9 cellular contexts compared by ENCODE assay signal in genomic region chr2:9261231-9261883, GRCh38. TPM values are rescaled to one million over a fixed set of nuclear protein-coding genes. Genes with fewer than 3 reads are reported as not detected.
DNase-seq lines count a peak whose midpoint lies in the region; ATAC-seq, FAIRE-seq and TF ChIP-seq lines count a peak whose summit lies in the region.
"Had no signal": no experiment of that assay in that cellular context is flagged by ENCODE, and none has a peak within 500 bp of the region (broad histone marks: within the 10 kb centered on the region; RNA-seq: fewer than 3 reads in every experiment).

No MANE protein-coding gene starts in this region.

- H2AFZ ChIP-seq in GM23248 (no peak overlapping the region; the same call in 1 of the 2 replicates), K562 (ENCODE audit: low read depth, low read length) (no peak overlapping the region)

- H3K9me2 ChIP-seq in GM23248 (ENCODE audit: insufficient read depth), result no peaks in the 10 kb centered on the region

- no peaks in the 10 kb centered on the region for H3K36me3 ChIP-seq in GM23248 (ENCODE audit: low read depth)
- no peaks in the 10 kb centered on the region for H3K36me3 ChIP-seq in K562 (ENCODE audit: control insufficient read depth, insufficient read depth, low read length)
- H3K36me3 ChIP-seq in iPS-20b (ENCODE audit: insufficient read depth, low read depth, low read length), result no peaks in the 10 kb centered on the region
- H3K36me3 ChIP-seq in skeletal muscle satellite cell (ENCODE audit: insufficient read depth, low read length), result no peaks in the 10 kb centered on the region
- no peaks in the 10 kb centered on the region for H3K36me3 ChIP-seq in CD8-positive, alpha-beta T cell (ENCODE audit: insufficient read depth, low read length)

- peaks cover 3% of the 10 kb centered on the region for H3K27me3 Mint-ChIP-seq in CD8-positive, alpha-beta T cell (ENCODE audit: low read depth)

- H3F3A ChIP-seq in GM23248 (ENCODE audit: insufficient read depth), result peaks cover 65% of the 10 kb centered on the region

- POLR2A ChIA-PET in K562 (lab: Yijun Ruan, JAX), result interaction anchor here (0.6 kb wide), 1 partner anchor 371 kb away, joined by 3 read pairs; no protein-coding TSS in a partner anchor
- POLR2A ChIA-PET in CD8-positive, alpha-beta T cell (lab: Charles Lee), result no interaction called here

- no peak for TF ChIP-seq EP300 in K562 (IDR thresholded peaks at IDR 0.05; ENCODE audit: low read length)

- peaks cover 89% of the 10 kb centered on the region for H3K4me1 ChIP-seq in GM23248 (ENCODE audit: insufficient read depth)
- H3K4me1 ChIP-seq in K562 (replicated peaks in 1 of 2; ENCODE audit: control insufficient read depth in 2 of 2, insufficient read depth in 2 of 2, low read length in 2 of 2), result peaks cover 0 to 12% of the 10 kb centered on the region in 2 experiments; a peak in 1 of 5 replicates
- peaks cover 4% of the 10 kb centered on the region; the same call in 1 of the 2 replicates for H3K4me1 ChIP-seq in iPS-20b (ENCODE audit: insufficient read depth, low read length)
- H3K4me1 ChIP-seq in skeletal muscle satellite cell (ENCODE audit: control insufficient read depth, insufficient read depth, low read length), result peaks cover 89% of the 10 kb centered on the region
- no peaks in the 10 kb centered on the region for H3K4me1 ChIP-seq in CD8-positive, alpha-beta T cell (ENCODE audit: insufficient read depth, low read length)

- H3K4me3 ChIP-seq in GM23248 (0 out of 2 replicates have a peak overlapping the region, but pooled peaks have one; percentile 25), K562 (no peak overlapping the region), iPS-20b (ENCODE audit: low read length) (no peak overlapping the region), skeletal muscle satellite cell (ENCODE audit: low read length) (no peak overlapping the region)
- H3K4me3 ChIP-seq in CD8-positive, alpha-beta T cell (ENCODE audit: low read depth, low read length), result no peak overlapping the region

- intact Hi-C loops in K562 (cut with micrococcal nuclease), result no loop called here
- intact Hi-C loops in CD8-positive, alpha-beta T cell (cut with DNase I, micrococcal nuclease), result no loop called here

- no peak overlapping the region for H3K4me3 Mint-ChIP-seq in CD8-positive, alpha-beta T cell
- H3K4me3 Mint-ChIP-seq: IgD-negative memory B cell had no signal

- TF ChIP-seq RAD21 in K562 (CRISPR knock-in tag; conservative IDR thresholded peaks at IDR 0.05 in 1 of 2, IDR thresholded peaks at IDR 0.05 in 1 of 2), result no peak

- no peak; the same call in 2 of the 3 replicates for ATAC-seq in K562
- ATAC-seq in CD8-positive, alpha-beta T cell, result no peak

- no peaks in the 10 kb centered on the region for H3K9me3 Mint-ChIP-seq in CD8-positive, alpha-beta T cell
- H3K9me3 Mint-ChIP-seq: IgD-negative memory B cell had no signal

- no peaks in the 10 kb centered on the region for H3K36me3 Mint-ChIP-seq in CD8-positive, alpha-beta T cell
- H3K36me3 Mint-ChIP-seq: IgD-negative memory B cell had no signal

- H3K4me2 ChIP-seq in GM23248 (ENCODE audit: unreplicated experiment) (peak overlapping the region; percentile 53), K562 (ENCODE audit: insufficient read depth, low read length) (no peak overlapping the region), skeletal muscle satellite cell (ENCODE audit: low read length) (peak overlapping the region; percentile 22)

- TF ChIP-seq CTCF in K562 (IDR thresholded peaks at IDR 0.05 in 2 of 3, conservative IDR thresholded peaks at IDR 0.05 in 1 of 3; ENCODE audit: insufficient read depth in 2 of 3, low read depth in 1 of 3, low read length in 3 of 3) (no peak), GM13976 (IDR thresholded peaks at IDR 0.05; ENCODE audit: borderline replicate concordance, control extremely low read depth, extremely low read depth, insufficient read depth, missing control alignments) (no peak)
- TF ChIP-seq CTCF in CD8-positive, alpha-beta T cell (IDR thresholded peaks at IDR 0.05), result no peak

- H3K9ac ChIP-seq in GM23248, result peak overlapping the region; percentile 70
- H3K9ac ChIP-seq in K562 (ENCODE audit: insufficient read depth in 1 of 2, low read depth in 2 of 2, low read length in 2 of 2), result no peak overlapping the region; a peak in 1 of 4 replicates
- H3K9ac ChIP-seq in iPS-20b (ENCODE audit: low read depth, low read length), result 0 out of 2 replicates have a peak overlapping the region, but pooled peaks have one; percentile 12
- peak overlapping the region; percentile 11 for H3K9ac ChIP-seq in skeletal muscle satellite cell (ENCODE audit: low read depth, low read length)

- no peak overlapping the region for H3K27ac Mint-ChIP-seq in CD8-positive, alpha-beta T cell

- BruUV-seq in K562 (replicated peaks; lab: Mats Ljungman, UMichigan), result no TSS peak

- H3K27ac ChIP-seq in GM23248, result peak overlapping the region; percentile 76
- H3K27ac ChIP-seq in K562 (ENCODE audit: extremely low read depth, low read depth, low read length), result no peak overlapping the region
- no peak overlapping the region for H3K27ac ChIP-seq in iPS-20b (ENCODE audit: low read length)
- no peak overlapping the region for H3K27ac ChIP-seq in CD8-positive, alpha-beta T cell (ENCODE audit: low read depth, low read length)

- no peaks in the 10 kb centered on the region for H3K9me3 ChIP-seq in GM23248 (ENCODE audit: low read depth)
- no peaks in the 10 kb centered on the region for H3K9me3 ChIP-seq in K562 (replicated peaks; ENCODE audit: control insufficient read depth, insufficient read depth, low read depth, low read length)
- H3K9me3 ChIP-seq in iPS-20b (ENCODE audit: insufficient read depth, low read depth, low read length), result no peaks in the 10 kb centered on the region
- no peaks in the 10 kb centered on the region for H3K9me3 ChIP-seq in skeletal muscle satellite cell (replicated peaks; ENCODE audit: low read length)
- H3K9me3 ChIP-seq in CD8-positive, alpha-beta T cell (ENCODE audit: low read length), result no peaks in the 10 kb centered on the region

- H3K27me3 ChIP-seq in GM23248 (replicated peaks; ENCODE audit: insufficient read depth) (no peaks in the 10 kb centered on the region), K562 (ENCODE audit: control insufficient read depth in 2 of 2, insufficient read depth in 2 of 2, low read length in 2 of 2) (peaks cover 12 to 52% of the 10 kb centered on the region in 2 experiments; a peak in 4 of 5 replicates), iPS-20b (ENCODE audit: insufficient read depth, low read length) (no peaks in the 10 kb centered on the region), skeletal muscle satellite cell (ENCODE audit: control insufficient read depth, insufficient read depth, low read length) (no peaks in the 10 kb centered on the region)
- no peaks in the 10 kb centered on the region for H3K27me3 ChIP-seq in CD8-positive, alpha-beta T cell (ENCODE audit: insufficient read depth, low read length)

- H4K20me1 ChIP-seq in GM23248 (ENCODE audit: insufficient read depth) (no peaks in the 10 kb centered on the region), K562 (replicated peaks; ENCODE audit: control insufficient read depth, insufficient read depth, low read length) (peaks cover 6% of the 10 kb centered on the region; the same call in 1 of the 2 replicates)

- DNase-seq in GM23248 (peak; percentile 77), K562 (ENCODE audit: extremely low read depth in 1 of 4, low spot score in 3 of 4) (no peak), GM13976 (ENCODE audit: low spot score) (no peak), NCI-H1417 (lab: John Stamatoyannopoulos, UW) (no peak), activated gamma-delta T cell (lab: John Stamatoyannopoulos, UW) (no peak)
- DNase-seq in CD8-positive, alpha-beta T cell, result no peak

- TF ChIP-seq POLR2A in K562 (conservative IDR thresholded peaks at IDR 0.05), result no peak

- H3K9me1 ChIP-seq in K562 (ENCODE audit: control insufficient read depth, insufficient read depth, low read length), result no peaks in the 10 kb centered on the region

- H3K79me2 ChIP-seq in GM23248 (ENCODE audit: insufficient read depth), result peaks cover 100% of the 10 kb centered on the region
- H3K79me2 ChIP-seq in K562 (ENCODE audit: control insufficient read depth, insufficient read depth, low read length), result no peaks in the 10 kb centered on the region

- no peaks in the 10 kb centered on the region for H3K4me1 Mint-ChIP-seq in CD8-positive, alpha-beta T cell (ENCODE audit: low read depth)

- in situ Hi-C loops in GM23248 (cut with MboI) (no loop called here), K562 (cut with MboI) (no loop called here), GM13976 (cut with MboI; ENCODE audit: low sequenced_read_pairs, unreplicated experiment) (no loop called here)

- CTCF ChIA-PET in K562 (lab: Yijun Ruan, JAX; ENCODE audit: low intra/inter-chr PET ratio), result no interaction called here
- CTCF ChIA-PET in CD8-positive, alpha-beta T cell (lab: Charles Lee), result no interaction called here

- FAIRE-seq in K562 (lab: Jason Lieb, UNC), result no peak

- 33 to 38% methylated on average over 5 to 6 of the region's 6 CpGs for WGBS in GM23248 (ENCODE audit: low coverage in 1 of 2, low lambda C conversion rate in 2 of 2, missing lambda C conversion rate in 2 of 2), 2 experiments
- 19% methylated on average over 6 of the region's 6 CpGs for WGBS in K562 (ENCODE audit: insufficient coverage, low coverage, missing lambda C conversion rate)

TF ChIP-seq in K562, 482 proteins besides CTCF, POLR2A, EP300 and RAD21 (continues in another document):
- no peak for TF ChIP-seq CHD4 (IDR thresholded peaks at IDR 0.05; ENCODE audit: insufficient read depth, insufficient replicate concordance, low read depth, low read length, poor library complexity, severe bottlenecking)

RNA-seq across cellular contexts. Expression of gene ASAP2, which starts 54.7 kb away (rescaled TPM):
- total RNA-seq in GM23248 (2014; rRNA removed; shearing (Covaris generic)), result 49.6 and 54.1 TPM in 2 replicates
- 8.8 and 10.9 TPM in 2 replicates for polyA plus RNA-seq in GM23248 (2016; fragmentation: Nextera tagmentation; extraction: Ambion mirVana)
- 10.7 and 26.2 TPM in 2 replicates for total RNA-seq in K562 (2011; cell fraction: chromatin; rRNA removed; ENCODE audit: low replicate concordance)
- total RNA-seq in K562 (2011; cell fraction: nucleolus; rRNA removed), result 4.8 and 8.2 TPM in 2 replicates
- 11.8 and 12.5 TPM in 2 replicates for total RNA-seq in K562 (2011; cell fraction: nucleoplasm; rRNA removed)
- 2.1 and 2.3 TPM in 2 replicates for total RNA-seq in K562 (2014; rRNA removed)
- 3.0 and 3.1 TPM in 2 replicates for total RNA-seq in K562 (2014; rRNA removed; fragmentation: Illumina TruSeq; extraction: Trizol)
- 2.3 and 3.2 TPM in 2 replicates for total RNA-seq in K562 (2015; rRNA removed; fragmentation: Illumina TruSeq; extraction: Trizol)
- 4.3 and 5.5 TPM in 2 replicates for total RNA-seq in K562 (2021)
- polyA plus RNA-seq in K562 (2011; rRNA removed), result 3.1 and 8.7 TPM in 2 replicates
- polyA plus RNA-seq in K562 (2011; cell fraction: cytosol; rRNA removed), result 1.3 and 5.1 TPM in 2 replicates
- 5.7 and 20.6 TPM in 2 replicates for polyA plus RNA-seq in K562 (2011; cell fraction: nucleus; rRNA removed)
- 2.3 and 2.7 TPM in 2 replicates for polyA plus RNA-seq in K562 (2012)
- polyA plus RNA-seq in K562 (2014; fragmentation: Illumina TruSeq; extraction: Trizol), result 2.4 and 3.2 TPM in 2 replicates
- under 1 TPM; 0.06 to 0.07 TPM for polyA plus RNA-seq in K562 (2014; fragmentation: Nextera tagmentation; extraction: Ambion mirVana)
- polyA plus RNA-seq in K562 (2014; rRNA removed), result 2.2 and 3.3 TPM in 2 replicates
- polyA minus RNA-seq in K562 (2011; rRNA and poly(A)+ RNA removed), result 7.4 and 13.7 TPM in 2 replicates
- 2.7 and 4.9 TPM in 2 replicates for polyA minus RNA-seq in K562 (2011; cell fraction: cytosol; rRNA and poly(A)+ RNA removed)
- 3.9 and 19.9 TPM in 2 replicates for polyA minus RNA-seq in K562 (2011; cell fraction: nucleus; rRNA and poly(A)+ RNA removed)
- 43.7 and 51.2 TPM in 2 replicates for total RNA-seq in skeletal muscle satellite cell (2012; rRNA removed)
- total RNA-seq in CD8-positive, alpha-beta T cell, result not detected
- polyA plus RNA-seq: IgD-negative memory B cell had no signal

Comparison
In these comparisons a context has a peak if more than half of its experiments do, and no peak if none do; other contexts are left out.
1. H3K9ac ChIP-seq: peak in GM23248 (single experiment), iPS-20b (single experiment) and skeletal muscle satellite cell (single experiment); none in K562 (0 of 2).